In the genomic region with DNA sequence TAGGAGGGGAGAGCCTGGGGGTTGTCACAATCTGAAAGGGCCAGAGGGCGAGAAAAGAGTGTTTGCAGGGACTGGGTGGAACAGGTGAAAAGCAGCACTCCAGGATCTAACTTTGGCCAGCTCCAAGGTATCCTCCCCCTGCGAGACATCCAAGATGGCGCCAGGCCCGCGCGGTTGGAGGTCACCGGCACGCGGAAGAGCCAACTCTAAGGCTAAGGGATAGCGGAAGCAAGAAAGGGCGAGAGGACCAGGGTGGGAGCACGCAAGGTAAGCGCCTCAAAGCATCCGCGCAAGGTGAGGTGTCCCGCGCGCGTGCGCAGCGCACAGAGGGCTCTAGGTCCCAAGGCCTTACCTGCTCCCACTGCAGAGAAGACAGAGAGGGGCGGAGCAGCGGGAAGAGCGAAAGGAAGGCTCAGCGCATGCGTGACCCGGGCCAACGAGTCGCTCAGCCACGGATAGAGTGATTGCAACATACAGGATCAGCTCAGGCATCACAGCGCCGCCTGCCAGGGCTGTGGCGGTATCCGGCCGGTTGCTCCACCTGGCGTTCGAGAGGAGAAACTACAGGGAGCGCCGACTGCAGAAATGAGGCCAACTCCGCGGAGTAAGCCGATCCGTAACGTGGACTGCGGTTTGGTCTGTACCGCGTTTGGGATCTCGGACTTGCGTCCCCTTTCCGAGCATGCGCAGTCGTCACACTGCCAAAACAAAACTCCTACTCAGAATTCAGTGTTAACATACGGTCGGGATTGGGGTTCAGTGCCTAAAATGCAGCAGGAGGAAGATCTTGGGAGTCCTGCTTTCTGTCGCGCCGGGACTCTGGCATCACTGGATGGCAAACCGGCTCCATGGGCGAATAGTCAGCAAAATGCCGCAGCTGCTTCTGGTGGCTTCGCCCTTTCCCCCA, we compare ENCODE assay signal across 8 cellular contexts. TPM values are rescaled to one million over a fixed set of nuclear protein-coding genes. Genes with fewer than 3 reads are reported as not detected.
DNase-seq lines count a peak whose midpoint lies in the region; ATAC-seq and TF ChIP-seq lines count a peak whose summit lies in the region.

A gene (minus strand): TSS at position 383 of the 907 bp plus-strand sequence. CDS start 3,469 bp downstream, outside the sequence.

- H3K9me3 ChIP-seq in lung (ENCODE audit: control insufficient read depth in 2 of 2, insufficient read depth in 1 of 2, low read length in 1 of 2): no peaks in the 10 kb centered on the region

- peaks cover 5 to 9% of the 10 kb centered on the region in 2 donors for H3K36me3 ChIP-seq in lung (ENCODE audit: control insufficient read depth in 2 of 2, insufficient read depth in 2 of 2, low read length in 2 of 2)

- peak; percentile 99 for TF ChIP-seq CTCF in lung (IDR thresholded peaks at IDR 0.05; ENCODE audit: control extremely low read depth, extremely low read depth)

- H3K27me3 ChIP-seq in lung (ENCODE audit: control insufficient read depth, insufficient read depth): no peaks in the 10 kb centered on the region

- H3K4me3 ChIP-seq in lung: peak within 1 kb of the TSS; percentile 63

- H3K27ac ChIP-seq in lung (ENCODE audit: low read depth in 1 of 2, low read length in 1 of 2): peak within 1 kb of the TSS; percentile 96 to 97

- WGBS in lung, 2 donors: 0 to 1% methylated on average over 61 of the region's 61 CpGs

- DNase-seq in COR-L47 (lab: John Stamatoyannopoulos, UW) (peak; percentile 98), HS-5 (ENCODE audit: low read depth) (peak; percentile 97), NK-92 (lab: John Stamatoyannopoulos, UW; ENCODE audit: unreplicated experiment) (peak; percentile 94), lung (ENCODE audit: low spot score) (peak; percentile 97)
- DNase-seq in activated CD8-positive, alpha-beta memory T cell treated with anti-CD3 and anti-CD28 coated beads for 1 hour (ENCODE audit: extremely low read depth in 1 of 2, low read depth in 1 of 2): peak; percentile 94 to 95
- DNase-seq in effector CD4-positive, alpha-beta T cell: peak; percentile 96
- peak; percentile 95 for DNase-seq in stimulated activated CD4-positive, alpha-beta T cell treated with anti-CD3 and anti-CD28 coated beads, TNF-alpha, amount 100 ng/mL, for 4 hours (ENCODE audit: low read depth in 3 of 3)

- peaks cover 5 to 6% of the 10 kb centered on the region in 2 donors for H3K4me1 ChIP-seq in lung (ENCODE audit: control insufficient read depth in 2 of 2, insufficient read depth in 2 of 2, low read length in 2 of 2)

- peak; percentile 86 for ATAC-seq in GM19468 (IDR thresholded peaks at IDR 0.05; ENCODE audit: extremely low read depth, unreplicated experiment)
- peak; percentile 97 for ATAC-seq in lung (ENCODE audit: insufficient read depth, low FRiP score)

RNA-seq across cellular contexts. Expression of the gene that starts here (rescaled TPM):
- 100 to 1,000 TPM; 143 to 274 TPM for total RNA-seq in lung
- polyA plus RNA-seq in lung: 100 to 1,000 TPM; 366 to 582 TPM

Comparison
In these comparisons a context has a peak if more than half of its experiments do, and no peak if none do; other contexts are left out.
1. Peak in every context shown above with its lines: DNase-seq, ATAC-seq, H3K4me3 ChIP-seq and H3K27ac ChIP-seq.